17 cellular contexts compared by ENCODE assay signal in the genomic region with DNA sequence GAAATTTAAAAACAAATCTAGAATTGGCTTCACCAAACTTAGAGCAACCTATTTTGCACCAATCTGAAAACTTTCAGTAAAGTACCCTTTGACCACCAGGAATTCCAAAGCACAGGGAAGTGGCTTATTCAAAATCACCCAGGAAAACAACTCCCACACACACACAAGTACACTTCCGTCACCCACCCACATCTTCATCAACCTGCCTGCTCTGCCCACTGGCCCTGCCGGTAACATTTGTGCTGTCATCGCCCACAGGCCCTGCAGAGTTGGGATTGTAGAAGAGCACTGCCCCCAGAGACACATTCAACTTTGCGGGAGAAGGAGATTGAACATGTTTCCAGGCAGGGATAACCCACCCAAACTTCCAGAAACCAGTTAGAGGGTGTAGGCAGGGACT.
DNase-seq lines count a peak whose midpoint lies in the region; ATAC-seq and TF ChIP-seq lines count a peak whose summit lies in the region.
"Had no signal": no experiment of that assay in that cellular context is flagged by ENCODE, and none has a peak within 500 bp of the region (broad histone marks: within the 10 kb centered on the region; RNA-seq: fewer than 3 reads in every experiment).

No MANE protein-coding gene starts in this region.

- peak overlapping the region; percentile 36 to 40 for H3K27ac Mint-ChIP-seq in stimulated activated naive CD8-positive, alpha-beta T cell treated with anti-CD3 and anti-CD28 coated beads, Interleukin-15, amount 100 ng/mL, for 72 hours
- H3K27ac Mint-ChIP-seq: IgD-negative memory B cell had no signal

- peak; percentile 32 for DNase-seq in stimulated activated CD4-positive, alpha-beta T cell treated with anti-CD3 and anti-CD28 coated beads, Interleukin-15, amount 100 ng/mL, for 24 hours
- DNase-seq in stimulated activated CD4-positive, alpha-beta T cell treated with anti-CD3 and anti-CD28 coated beads, Interleukin-2, amount 100 ng/mL, for 48 hours, result no peak
- DNase-seq in activated CD4-positive, alpha-beta T cell treated with anti-CD3 and anti-CD28 coated beads, Interleukin-2, amount 50 U/mL, for 48 hours, result peak; percentile 33 to 41
- DNase-seq in epithelial cell of esophagus (ENCODE audit: low read depth) (peak; percentile 19), cerebellar nuclear complex (lab: John Stamatoyannopoulos, UW) (no peak), ACHN (no peak)
- DNase-seq in stimulated activated naive CD8-positive, alpha-beta T cell treated with anti-CD3 and anti-CD28 coated beads, Interleukin-15, amount 100 ng/mL, for 72 hours, result no peak
- DNase-seq: caudate nucleus, kidney glomerular epithelial cell, MG63, NCI-H1436 treated with DMSO at 0.1 percent for 48 hours, NCI-H524 treated with DMSO at 0.1 percent for 48 hours, pancreas, upper lobe of left lung had no signal

- H3K4me3 Mint-ChIP-seq in stimulated activated naive CD8-positive, alpha-beta T cell treated with anti-CD3 and anti-CD28 coated beads, Interleukin-15, amount 100 ng/mL, for 72 hours, result peak overlapping the region; percentile 34 to 39

- H3K4me1 Mint-ChIP-seq in stimulated activated naive CD8-positive, alpha-beta T cell treated with anti-CD3 and anti-CD28 coated beads, Interleukin-15, amount 100 ng/mL, for 72 hours, result peaks cover 31% of the 10 kb centered on the region

- H3K27me3 Mint-ChIP-seq in stimulated activated naive CD8-positive, alpha-beta T cell treated with anti-CD3 and anti-CD28 coated beads, Interleukin-15, amount 100 ng/mL, for 72 hours, result no peaks in the 10 kb centered on the region

- H3K9me3 Mint-ChIP-seq in stimulated activated naive CD8-positive, alpha-beta T cell treated with anti-CD3 and anti-CD28 coated beads, Interleukin-15, amount 100 ng/mL, for 72 hours, result no peaks in the 10 kb centered on the region
- H3K9me3 Mint-ChIP-seq: IgD-negative memory B cell had no signal

- in situ Hi-C loops in ACHN (cut with HindIII; ENCODE audit: low pct_ligation_motif_present, low pct_unique_long_range_greater_than_20kb, low sequenced_read_pairs), result no loop called here

- no peak for ATAC-seq in stimulated activated naive CD8-positive, alpha-beta T cell treated with anti-CD3 and anti-CD28 coated beads, Interleukin-15, amount 100 ng/mL, for 72 hours
- ATAC-seq in HG02852 (IDR thresholded peaks at IDR 0.05; ENCODE audit: unreplicated experiment), result no peak
- ATAC-seq: pancreas, sciatic nerve had no signal

- H3K4me3 ChIP-seq in epithelial cell of esophagus (ENCODE audit: low read length), result no peak overlapping the region
- H3K4me3 ChIP-seq: MG63, pancreas, upper lobe of left lung had no signal

- no peak for TF ChIP-seq CTCF in epithelial cell of esophagus (IDR thresholded peaks at IDR 0.05; ENCODE audit: insufficient read depth, low read depth, low read length, missing control alignments)

Comparison
In these comparisons a context has a peak if more than half of its experiments do, and no peak if none do; other contexts are left out.
1. DNase-seq: peak in stimulated activated CD4-positive, alpha-beta T cell treated with anti-CD3 and anti-CD28 coated beads, Interleukin-15, amount 100 ng/mL, for 24 hours (single experiment), activated CD4-positive, alpha-beta T cell treated with anti-CD3 and anti-CD28 coated beads, Interleukin-2, amount 50 U/mL, for 48 hours (2 of 2) and epithelial cell of esophagus (single experiment); none in stimulated activated CD4-positive, alpha-beta T cell treated with anti-CD3 and anti-CD28 coated beads, Interleukin-2, amount 100 ng/mL, for 48 hours (0 of 2), stimulated activated naive CD8-positive, alpha-beta T cell treated with anti-CD3 and anti-CD28 coated beads, Interleukin-15, amount 100 ng/mL, for 72 hours (0 of 2), cerebellar nuclear complex (0 of 2) and ACHN (single experiment).